Comparison of ENCODE assay signal across 16 cellular contexts in genomic region chr12:93176610-93177126, GRCh38.
DNase-seq lines count a peak whose midpoint lies in the region; ATAC-seq and TF ChIP-seq lines count a peak whose summit lies in the region.
"Had no signal": no experiment of that assay in that cellular context is flagged by ENCODE, and none has a peak within 500 bp of the region (broad histone marks: within the 10 kb centered on the region; RNA-seq: fewer than 3 reads in every experiment).

No MANE protein-coding gene starts in this region.

- TF ChIP-seq CTCF in adrenal gland (IDR thresholded peaks at IDR 0.05) (no peak), gastrocnemius medialis (IDR thresholded peaks at IDR 0.05 in 4 of 5, conservative IDR thresholded peaks at IDR 0.05 in 1 of 5) (no peak), natural killer cell (IDR thresholded peaks at IDR 0.05) (no peak)

- H3K4me3 Mint-ChIP-seq in natural killer cell = no peak overlapping the region
- H3K4me3 Mint-ChIP-seq: activated CD8-positive, alpha-beta T cell treated with anti-CD3 and anti-CD28 coated beads for 36 hours; immature natural killer cell had no signal

- H3K27ac ChIP-seq in adrenal gland (peak overlapping the region; percentile 28 to 83 (median 71)), gastrocnemius medialis (peak overlapping the region; percentile 62 to 83 (median 76))
- H3K27ac ChIP-seq: SJCRH30 had no signal

- in situ Hi-C loops in gastrocnemius medialis (cut with MboI; ENCODE audit: low sequenced_read_pairs in 4 of 4) = no loop called here

- H3K4me1 ChIP-seq in adrenal gland (replicated peaks in 1 of 2) (peaks cover 37 to 42% of the 10 kb centered on the region in 2 donors), gastrocnemius medialis (peaks cover 32 to 45% of the 10 kb centered on the region in 2 donors)
- H3K4me1 ChIP-seq: SJCRH30 had no signal

- intact Hi-C loops in adrenal gland (cut with DNase I) (no loop called here), gastrocnemius medialis (cut with DNase I; ENCODE audit: low total_unique reads) (no loop called here), natural killer cell (cut with micrococcal nuclease) (no loop called here)

- H3K4me3 ChIP-seq in adrenal gland (no peak overlapping the region), gastrocnemius medialis (no peak overlapping the region)
- H3K4me3 ChIP-seq: SJCRH30, tibial nerve had no signal

- 32 to 50% (median 45%) methylated on average over 2 of the region's 2 CpGs for WGBS in adrenal gland, 4 donors

- H3K27me3 Mint-ChIP-seq in natural killer cell (ENCODE audit: low read depth in 2 of 2) = no peaks in the 10 kb centered on the region
- H3K27me3 Mint-ChIP-seq: activated CD8-positive, alpha-beta T cell treated with anti-CD3 and anti-CD28 coated beads for 36 hours had no signal

- H3K9me3 Mint-ChIP-seq in natural killer cell = no peaks in the 10 kb centered on the region
- H3K9me3 Mint-ChIP-seq: activated CD8-positive, alpha-beta T cell treated with anti-CD3 and anti-CD28 coated beads for 36 hours; immature natural killer cell had no signal

- H3K36me3 ChIP-seq in adrenal gland (replicated peaks in 1 of 2) (no peaks in the 10 kb centered on the region), gastrocnemius medialis (no peaks in the 10 kb centered on the region)
- H3K36me3 ChIP-seq: SJCRH30, tibial nerve had no signal

- no peaks in the 10 kb centered on the region for H3K4me1 Mint-ChIP-seq in natural killer cell
- H3K4me1 Mint-ChIP-seq: immature natural killer cell had no signal

- no peak overlapping the region for H3K27ac Mint-ChIP-seq in natural killer cell
- H3K27ac Mint-ChIP-seq: activated CD8-positive, alpha-beta T cell treated with anti-CD3 and anti-CD28 coated beads for 36 hours; immature natural killer cell had no signal

- H3K27me3 ChIP-seq in adrenal gland (no peaks in the 10 kb centered on the region), gastrocnemius medialis (no peaks in the 10 kb centered on the region)
- H3K27me3 ChIP-seq: SJCRH30, tibial nerve had no signal

- DNase-seq in EH (ENCODE audit: low read depth) (peak; percentile 16), adrenal gland (no peak), fibroblast of peridontal ligament (ENCODE audit: extremely low read depth) (peak; percentile 41), gastrocnemius medialis (no peak), natural killer cell (no peak), NK-92 (lab: John Stamatoyannopoulos, UW; ENCODE audit: unreplicated experiment) (no peak), hypothalamus (lab: John Stamatoyannopoulos, UW) (no peak), superior temporal gyrus (ENCODE audit: extremely low spot score) (no peak)
- DNase-seq: activated CD8-positive, alpha-beta T cell treated with anti-CD3 and anti-CD28 coated beads for 36 hours; amniotic stem cell; Calu3; immature natural killer cell; KBM-7; NCI-H1105 treated with DMSO at 0.1 percent for 48 hours; SJCRH30 had no signal

- no peaks in the 10 kb centered on the region for H3K36me3 Mint-ChIP-seq in natural killer cell
- H3K36me3 Mint-ChIP-seq: immature natural killer cell had no signal

- ATAC-seq in gastrocnemius medialis (no peak), natural killer cell (no peak)
- ATAC-seq: activated CD8-positive, alpha-beta T cell treated with anti-CD3 and anti-CD28 coated beads for 36 hours had no signal

- TF ChIP-seq POLR2A in adrenal gland (IDR thresholded peaks at IDR 0.05) (no peak), gastrocnemius medialis (IDR thresholded peaks at IDR 0.05) (no peak)

- H3K9me3 ChIP-seq in adrenal gland (replicated peaks in 1 of 3) = no peaks in the 10 kb centered on the region
- no peaks in the 10 kb centered on the region for H3K9me3 ChIP-seq in gastrocnemius medialis
- H3K9me3 ChIP-seq: SJCRH30, tibial nerve had no signal

Comparison
In these comparisons a context has a peak if more than half of its experiments do, and no peak if none do; other contexts are left out.
1. DNase-seq: peak in EH (single experiment) and fibroblast of peridontal ligament (single experiment); none in adrenal gland (0 of 7), gastrocnemius medialis (0 of 2), natural killer cell (single experiment), NK-92 (single experiment), hypothalamus (0 of 51) and superior temporal gyrus (single experiment).